ENCODE assay signal across 9 cellular contexts in genomic region chr5:14174235-14174636, GRCh38. TPM values are rescaled to one million over a fixed set of nuclear protein-coding genes. Genes with fewer than 3 reads are reported as not detected.
DNase-seq lines count a peak whose midpoint lies in the region; TF ChIP-seq lines count a peak whose summit lies in the region.
"Had no signal": no experiment of that assay in that cellular context is flagged by ENCODE, and none has a peak within 500 bp of the region (broad histone marks: within the 10 kb centered on the region; RNA-seq: fewer than 3 reads in every experiment).

No MANE protein-coding gene starts in this region.

- peak overlapping the region; percentile 41 for H3K27ac ChIP-seq in iPS-20b (ENCODE audit: low read length)
- H3K27ac ChIP-seq: C4-2B had no signal

- no peak for TF ChIP-seq CTCF in BE2C (IDR thresholded peaks at IDR 0.05; ENCODE audit: low read depth, low read length)
- TF ChIP-seq CTCF in GM13976 (IDR thresholded peaks at IDR 0.05; ENCODE audit: borderline replicate concordance, control extremely low read depth, extremely low read depth, insufficient read depth, missing control alignments) = no peak

- peak overlapping the region; percentile 31 for H3K4me3 ChIP-seq in BE2C (ENCODE audit: low read depth, low read length)
- H3K4me3 ChIP-seq in H7 (ENCODE audit: insufficient read depth, low read depth, low read length) = no peak overlapping the region
- H3K4me3 ChIP-seq in iPS-20b (ENCODE audit: low read length) = peak overlapping the region; percentile 40

- H3K9ac ChIP-seq in iPS-20b (ENCODE audit: low read depth, low read length) = peak overlapping the region; percentile 47; the same call in 1 of the 2 replicates

- H3K36me3 ChIP-seq in BE2C (no peaks in the 10 kb centered on the region), H7 (replicated peaks; ENCODE audit: control insufficient read depth, insufficient read depth, low read length) (no peaks in the 10 kb centered on the region), iPS-20b (ENCODE audit: insufficient read depth, low read depth, low read length) (no peaks in the 10 kb centered on the region)

- H3K27me3 ChIP-seq in BE2C (no peaks in the 10 kb centered on the region), H7 (ENCODE audit: control insufficient read depth, insufficient read depth, low read length) (no peaks in the 10 kb centered on the region), iPS-20b (ENCODE audit: insufficient read depth, low read length) (no peaks in the 10 kb centered on the region)

- H3K4me1 ChIP-seq in BE2C (peaks cover 25% of the 10 kb centered on the region), iPS-20b (ENCODE audit: insufficient read depth, low read length) (peaks cover 48% of the 10 kb centered on the region)

- H3K9me3 ChIP-seq in BE2C = no peaks in the 10 kb centered on the region
- H3K9me3 ChIP-seq in iPS-20b (ENCODE audit: insufficient read depth, low read depth, low read length) = no peaks in the 10 kb centered on the region

- DNase-seq in BE2C (no peak), H7 (peak; percentile 51), NOMO-1 treated with dmso at 0.1 percent for 144 hours (lab: John Stamatoyannopoulos, UW; ENCODE audit: unreplicated experiment) (peak; percentile 77), cerebellar nuclear complex (lab: John Stamatoyannopoulos, UW) (no peak), NCI-H2029 (lab: John Stamatoyannopoulos, UW) (no peak), GM13976 (ENCODE audit: low spot score) (no peak), hypothalamus (lab: John Stamatoyannopoulos, UW) (no peak)

- in situ Hi-C loops in GM13976 (cut with MboI; ENCODE audit: low sequenced_read_pairs, unreplicated experiment) = loop anchor here (25.0 kb wide), 1 partner anchor 488 kb away; the partner anchor contains the start of gene OTULIN

RNA-seq across cellular contexts. Expression of gene TRIO, which starts 31.1 kb away (rescaled TPM):
- polyA plus RNA-seq in BE2C (2012; ENCODE audit: insufficient read depth, insufficient read length, low read depth) = 169 TPM
- total RNA-seq in H7 (2014; rRNA removed; shearing (Covaris generic)) = 39.7 and 49.3 TPM in 2 replicates

Comparison
In these comparisons a context has a peak if more than half of its experiments do, and no peak if none do; other contexts are left out.
1. DNase-seq: peak in H7 (single experiment) and NOMO-1 treated with dmso at 0.1 percent for 144 hours (single experiment); none in BE2C (single experiment), cerebellar nuclear complex (0 of 2), NCI-H2029 (single experiment), GM13976 (single experiment) and hypothalamus (0 of 51).